24 cellular contexts compared by ENCODE assay signal in genomic region chr20:63743210-63743970, GRCh38. TPM values are rescaled to one million over a fixed set of nuclear protein-coding genes. Genes with fewer than 3 reads are reported as not detected.
A peak's percentile ranks its signal among the peaks of the same experiment; 100 is the strongest.
DNase-seq lines count a peak whose midpoint lies in the region; ATAC-seq and TF ChIP-seq lines count a peak whose summit lies in the region.
"Had no signal": no experiment of that assay in that cellular context is flagged by ENCODE, and none has a peak within 500 bp of the region (broad histone marks: within the 10 kb centered on the region; RNA-seq: fewer than 3 reads in every experiment).

No MANE protein-coding gene starts in this region.

- no peaks in the 10 kb centered on the region for H3K27me3 Mint-ChIP-seq in activated naive CD4-positive, alpha-beta T cell treated with anti-CD3 and anti-CD28 coated beads, Interleukin-2, amount 10 ng/mL, durations not matched to agents 7 days and 5 days
- H3K27me3 Mint-ChIP-seq: B cell had no signal

- no peaks in the 10 kb centered on the region; the same call in 1 of the 2 replicates for H3K36me3 ChIP-seq in Panc1 (ENCODE audit: control insufficient read depth, insufficient read depth, low read length)
- H3K36me3 ChIP-seq: transverse colon had no signal

- TF ChIP-seq CTCF in Panc1 (IDR thresholded peaks at IDR 0.05), result no peak

- intact Hi-C loops in Panc1 (cut with micrococcal nuclease; ENCODE audit: unreplicated experiment) (no loop called here), sciatic nerve (cut with DNase I) (loop anchor here (10.0 kb wide), 1 partner anchor 79 kb away; no protein-coding TSS in a partner anchor)

- H3K9me3 ChIP-seq in Panc1 (ENCODE audit: control insufficient read depth, insufficient read depth, low read depth, low read length), result no peaks in the 10 kb centered on the region
- H3K9me3 ChIP-seq: body of pancreas, heart left ventricle, left lung, Peyer's patch, transverse colon had no signal

- no peaks in the 10 kb centered on the region for H3K27me3 ChIP-seq in Panc1 (ENCODE audit: control insufficient read depth, insufficient read depth, low read length)
- H3K27me3 ChIP-seq: body of pancreas, heart left ventricle, Peyer's patch, transverse colon had no signal

- CTCF ChIA-PET in activated naive CD4-positive, alpha-beta T cell treated with anti-CD3 and anti-CD28 coated beads, Interleukin-2, amount 10 ng/mL, durations not matched to agents 7 days and 5 days (lab: Charles Lee), result no interaction called here
- CTCF ChIA-PET in Panc1 (lab: Charles Lee), result no interaction called here

- H3K4me3 Mint-ChIP-seq in activated naive CD4-positive, alpha-beta T cell treated with anti-CD3 and anti-CD28 coated beads, Interleukin-2, amount 10 ng/mL, durations not matched to agents 7 days and 5 days, result no peak overlapping the region
- H3K4me3 Mint-ChIP-seq: B cell, endodermal cell had no signal

- no peaks in the 10 kb centered on the region for H3K9me3 Mint-ChIP-seq in activated naive CD4-positive, alpha-beta T cell treated with anti-CD3 and anti-CD28 coated beads, Interleukin-2, amount 10 ng/mL, durations not matched to agents 7 days and 5 days
- H3K9me3 Mint-ChIP-seq: activated T-helper 2 cell treated with anti-CD3 and anti-CD28 coated beads, Interferon-gamma antibody, Interleukin-2, Interleukin-4, amounts not matched to agents 10 μg/mL and 5 μg/mL and 100 μg/mL, durations not matched to agents 14 hours and 24 hours and 36 hours; endodermal cell had no signal

- in situ Hi-C loops in Panc1 (cut with HindIII; ENCODE audit: low pct_unique_long_range_greater_than_20kb, low sequenced_read_pairs), result no loop called here

- ATAC-seq in Panc1, result no peak
- no peak for ATAC-seq in sciatic nerve
- no peak for ATAC-seq in HG03378 (IDR thresholded peaks at IDR 0.05; ENCODE audit: unreplicated experiment)
- ATAC-seq: body of pancreas, heart left ventricle, left lung had no signal

- H3K4me1 Mint-ChIP-seq in activated naive CD4-positive, alpha-beta T cell treated with anti-CD3 and anti-CD28 coated beads, Interleukin-2, amount 10 ng/mL, durations not matched to agents 7 days and 5 days, result peaks cover 2% of the 10 kb centered on the region
- H3K4me1 Mint-ChIP-seq: B cell, endodermal cell had no signal

- peaks cover 22% of the 10 kb centered on the region for H3K4me1 ChIP-seq in Panc1 (ENCODE audit: control insufficient read depth, insufficient read depth, low read length)

- no peak for DNase-seq in activated naive CD4-positive, alpha-beta T cell treated with anti-CD3 and anti-CD28 coated beads, Interleukin-2, amount 10 ng/mL, durations not matched to agents 7 days and 5 days
- no peak for DNase-seq in activated naive CD4-positive, alpha-beta T cell treated with Interleukin-2 at 50 U/mL for 16 hours
- DNase-seq in Panc1 (ENCODE audit: low read depth, low spot score) (no peak), germinal center (ENCODE audit: low spot score) (peak; percentile 1), sciatic nerve (ENCODE audit: low spot score) (peak; percentile 57), epidermal melanocyte (ENCODE audit: insufficient read length, low spot score) (no peak), NCI-H774 (lab: John Stamatoyannopoulos, UW) (no peak)
- DNase-seq: activated CD4-positive, alpha-beta T cell treated with anti-CD3 and anti-CD28 coated beads, Interleukin-2, amount 50 U/mL, for 4 hours; activated CD8-positive, alpha-beta memory T cell treated with anti-CD3 and anti-CD28 coated beads, Interleukin-2, amount 50 U/mL, for 48 hours; midbrain; NCI-H1105; NCI-H2081 treated with DMSO at 0.1 percent for 48 hours; Peyer's patch; transverse colon had no signal

- H3K27ac Mint-ChIP-seq in activated naive CD4-positive, alpha-beta T cell treated with anti-CD3 and anti-CD28 coated beads, Interleukin-2, amount 10 ng/mL, durations not matched to agents 7 days and 5 days, result peak overlapping the region; percentile 47
- H3K27ac Mint-ChIP-seq: activated T-helper 2 cell treated with anti-CD3 and anti-CD28 coated beads, Interferon-gamma antibody, Interleukin-2, Interleukin-4, amounts not matched to agents 10 μg/mL and 5 μg/mL and 100 μg/mL, durations not matched to agents 14 hours and 24 hours and 36 hours; B cell; endodermal cell had no signal

- H3K4me3 ChIP-seq in Panc1 (ENCODE audit: low read depth in 2 of 2, low read length in 2 of 2), result no peak overlapping the region
- H3K4me3 ChIP-seq: body of pancreas, coronary artery, heart left ventricle, left lung, Peyer's patch, SK-N-MC, transverse colon had no signal

- POLR2A ChIA-PET in Panc1 (lab: Charles Lee), result interaction anchor here (0.6 kb wide), 1 partner anchor 44 kb away, joined by 3 read pairs; no protein-coding TSS in a partner anchor

- H3K27ac ChIP-seq in Panc1 (ENCODE audit: low read length), result no peak overlapping the region
- H3K27ac ChIP-seq: body of pancreas, left lung, Peyer's patch, SK-N-MC, transverse colon had no signal

- H3K36me3 Mint-ChIP-seq in activated naive CD4-positive, alpha-beta T cell treated with anti-CD3 and anti-CD28 coated beads, Interleukin-2, amount 10 ng/mL, durations not matched to agents 7 days and 5 days, result peaks cover 5% of the 10 kb centered on the region

- BruUV-seq in Panc1 (replicated peaks; lab: Mats Ljungman, UMichigan), result TSS peak; percentile 78

RNA-seq across cellular contexts. Expression of gene SLC2A4RG, which starts 3.8 kb away (rescaled TPM):
- 166 TPM for total RNA-seq in Panc1 (2021; ENCODE audit: unreplicated experiment)
- polyA plus RNA-seq in Panc1 (2012; ENCODE audit: insufficient read length), result 299 TPM
- 73.0 TPM for total RNA-seq in sciatic nerve

RNA-seq across cellular contexts. Expression of gene LIME1, which starts 6.9 kb away (rescaled TPM):
- 15.2 TPM for total RNA-seq in Panc1 (2021; ENCODE audit: unreplicated experiment)
- polyA plus RNA-seq in Panc1 (2012; ENCODE audit: insufficient read length), result 8.0 TPM
- total RNA-seq in sciatic nerve, result 8.1 TPM

RNA-seq across cellular contexts. Expression of gene ZGPAT, which starts 35.6 kb away (rescaled TPM):
- total RNA-seq in Panc1 (2021; ENCODE audit: unreplicated experiment), result 35.8 TPM
- 41.9 TPM for polyA plus RNA-seq in Panc1 (2012; ENCODE audit: insufficient read length)
- 23.8 TPM for total RNA-seq in sciatic nerve

RNA-seq across cellular contexts. Expression of gene ARFRP1, which starts 35.6 kb away (rescaled TPM):
- 57.9 TPM for total RNA-seq in Panc1 (2021; ENCODE audit: unreplicated experiment)
- 68.1 TPM for polyA plus RNA-seq in Panc1 (2012; ENCODE audit: insufficient read length)
- 49.1 TPM for total RNA-seq in sciatic nerve

RNA-seq across cellular contexts. Expression of gene TNFRSF6B, which starts 46.9 kb away (rescaled TPM):
- total RNA-seq in Panc1 (2021; ENCODE audit: unreplicated experiment) (not detected), sciatic nerve (6.1 TPM)
- 1.4 TPM for polyA plus RNA-seq in Panc1 (2012; ENCODE audit: insufficient read length)
- total RNA-seq: activated T-helper 2 cell treated with anti-CD3 and anti-CD28 coated beads, Interferon-gamma antibody, Interleukin-2, Interleukin-4, amounts not matched to agents 10 μg/mL and 5 μg/mL and 100 μg/mL, durations not matched to agents 14 hours and 24 hours and 36 hours; B cell; endodermal cell; H1 had no signal

Comparison
In these comparisons a context has a peak if more than half of its experiments do, and no peak if none do; other contexts are left out.
1. DNase-seq: peak in germinal center (single experiment) and sciatic nerve (single experiment); none in activated naive CD4-positive, alpha-beta T cell treated with anti-CD3 and anti-CD28 coated beads, Interleukin-2, amount 10 ng/mL, durations not matched to agents 7 days and 5 days (single experiment), activated naive CD4-positive, alpha-beta T cell treated with Interleukin-2 at 50 U/mL for 16 hours (single experiment), Panc1 (single experiment), epidermal melanocyte (single experiment) and NCI-H774 (single experiment).